In genomic region chr3:197002701-197003454, GRCh38 we compare ENCODE assay signal across 8 cellular contexts. TPM values are rescaled to one million over a fixed set of nuclear protein-coding genes. Genes with fewer than 3 reads are reported as not detected.
A peak's percentile ranks its signal among the peaks of the same experiment; 100 is the strongest.
DNase-seq lines count a peak whose midpoint lies in the region; ATAC-seq and TF ChIP-seq lines count a peak whose summit lies in the region.

No MANE protein-coding gene starts in this region.

- no peak overlapping the region for H3K27ac Mint-ChIP-seq in activated T-helper 2 cell treated with anti-CD3 and anti-CD28 coated beads, Interferon-gamma antibody, Interleukin-2, Interleukin-4, amounts not matched to agents 10 μg/mL and 5 μg/mL and 100 μg/mL, durations not matched to agents 14 hours and 24 hours and 36 hours
- H3K27ac Mint-ChIP-seq in neural crest cell (ENCODE audit: unreplicated experiment), result no peak overlapping the region

- peak overlapping the region; percentile 71 for H2AFZ ChIP-seq in OCI-LY3 (ENCODE audit: low read depth, low read length)

- H3K4me1 ChIP-seq in OCI-LY3 (ENCODE audit: low read length), result peaks cover 30% of the 10 kb centered on the region

- intact Hi-C loops in activated T-helper 2 cell treated with anti-CD3 and anti-CD28 coated beads, Interferon-gamma antibody, Interleukin-2, Interleukin-4, amounts not matched to agents 10 μg/mL and 5 μg/mL and 100 μg/mL, durations not matched to agents 14 hours and 24 hours and 36 hours (cut with micrococcal nuclease), result loop anchor here (1.0 to 2.0 kb wide), 2 partner anchors 26 to 184 kb away; partner anchors contain the start of gene MELTF

- H3K27ac ChIP-seq in HL-60 (replicated peaks), result peak overlapping the region; percentile 45
- H3K27ac ChIP-seq in OCI-LY3 (ENCODE audit: low read length), result peak overlapping the region; percentile 64

- H3K4me2 ChIP-seq in OCI-LY3 (ENCODE audit: low read length), result peak overlapping the region; percentile 87

- no peaks in the 10 kb centered on the region for H3K9me3 Mint-ChIP-seq in activated T-helper 2 cell treated with anti-CD3 and anti-CD28 coated beads, Interferon-gamma antibody, Interleukin-2, Interleukin-4, amounts not matched to agents 10 μg/mL and 5 μg/mL and 100 μg/mL, durations not matched to agents 14 hours and 24 hours and 36 hours
- H3K9me3 Mint-ChIP-seq in neural crest cell, result no peaks in the 10 kb centered on the region

- no peak overlapping the region for H3K4me3 Mint-ChIP-seq in activated T-helper 2 cell treated with anti-CD3 and anti-CD28 coated beads, Interferon-gamma antibody, Interleukin-2, Interleukin-4, amounts not matched to agents 10 μg/mL and 5 μg/mL and 100 μg/mL, durations not matched to agents 14 hours and 24 hours and 36 hours (ENCODE audit: low read depth)
- no peak overlapping the region for H3K4me3 Mint-ChIP-seq in neural crest cell

- no peaks in the 10 kb centered on the region for H3K36me3 ChIP-seq in OCI-LY3 (replicated peaks; ENCODE audit: low read depth, low read length)

- no peaks in the 10 kb centered on the region for H3K9me3 ChIP-seq in OCI-LY3 (ENCODE audit: insufficient read depth, low read length)

- peak overlapping the region; percentile 92 for H3K9ac ChIP-seq in OCI-LY3 (ENCODE audit: low read length)

- no peaks in the 10 kb centered on the region for H3K36me3 Mint-ChIP-seq in activated T-helper 2 cell treated with anti-CD3 and anti-CD28 coated beads, Interferon-gamma antibody, Interleukin-2, Interleukin-4, amounts not matched to agents 10 μg/mL and 5 μg/mL and 100 μg/mL, durations not matched to agents 14 hours and 24 hours and 36 hours (ENCODE audit: low read depth)
- H3K36me3 Mint-ChIP-seq in neural crest cell (ENCODE audit: low read depth), result no peaks in the 10 kb centered on the region

- H3K79me2 ChIP-seq in OCI-LY3 (ENCODE audit: low read length), result no peaks in the 10 kb centered on the region

- H3K27me3 ChIP-seq in HL-60 (ENCODE audit: insufficient read depth, poor library complexity, severe bottlenecking), result no peaks in the 10 kb centered on the region
- no peaks in the 10 kb centered on the region for H3K27me3 ChIP-seq in OCI-LY3 (ENCODE audit: low read depth, low read length)

- DNase-seq in D341Med (ENCODE audit: low spot score), result peak; percentile 98
- DNase-seq in HL-60 (ENCODE audit: low read depth in 1 of 2, low spot score in 1 of 2), result peak; percentile 64 to 65
- DNase-seq in activated T-helper 2 cell treated with anti-CD3 and anti-CD28 coated beads, Interferon-gamma antibody, Interleukin-2, Interleukin-4, amounts not matched to agents 10 μg/mL and 5 μg/mL and 100 μg/mL, durations not matched to agents 14 hours and 24 hours and 36 hours (ENCODE audit: low spot score), result peak; percentile 74
- DNase-seq in fibroblast of villous mesenchyme (ENCODE audit: low read depth), result peak; percentile 59
- DNase-seq in neural crest cell (ENCODE audit: low read depth, low spot score), result peak; percentile 68
- DNase-seq in stromal cell of bone marrow (ENCODE audit: low read depth), result peak; percentile 34

- H3K4me1 Mint-ChIP-seq in activated T-helper 2 cell treated with anti-CD3 and anti-CD28 coated beads, Interferon-gamma antibody, Interleukin-2, Interleukin-4, amounts not matched to agents 10 μg/mL and 5 μg/mL and 100 μg/mL, durations not matched to agents 14 hours and 24 hours and 36 hours (ENCODE audit: low read depth), result peaks cover 7% of the 10 kb centered on the region
- H3K4me1 Mint-ChIP-seq in neural crest cell, result peaks cover 13% of the 10 kb centered on the region

- peak overlapping the region; percentile 50 for H3K4me3 ChIP-seq in HL-60 (replicated peaks; ENCODE audit: insufficient read depth, low read length)
- peak overlapping the region; percentile 82 for H3K4me3 ChIP-seq in OCI-LY3 (ENCODE audit: low read length)
- H3K4me3 ChIP-seq in fibroblast of villous mesenchyme (ENCODE audit: low read depth, low read length), result peak overlapping the region; percentile 51

- H4K20me1 ChIP-seq in OCI-LY3 (ENCODE audit: insufficient read depth, low read length), result no peaks in the 10 kb centered on the region

- ATAC-seq in GM19467 (IDR thresholded peaks at IDR 0.05; ENCODE audit: unreplicated experiment), result peak; percentile 65

- TF ChIP-seq CTCF in HL-60 (IDR thresholded peaks at IDR 0.05; ENCODE audit: insufficient read depth, low read length) (peak; percentile 12), OCI-LY3 (IDR thresholded peaks at IDR 0.05; ENCODE audit: low read depth, low read length) (peak; percentile 53), fibroblast of villous mesenchyme (IDR thresholded peaks at IDR 0.05; ENCODE audit: insufficient read depth, low read depth, low read length) (peak; percentile 55), neural crest cell (conservative IDR thresholded peaks at IDR 0.05) (peak; percentile 78)

- no peaks in the 10 kb centered on the region for H3K27me3 Mint-ChIP-seq in activated T-helper 2 cell treated with anti-CD3 and anti-CD28 coated beads, Interferon-gamma antibody, Interleukin-2, Interleukin-4, amounts not matched to agents 10 μg/mL and 5 μg/mL and 100 μg/mL, durations not matched to agents 14 hours and 24 hours and 36 hours (ENCODE audit: low read depth)
- no peaks in the 10 kb centered on the region for H3K27me3 Mint-ChIP-seq in neural crest cell (ENCODE audit: low read depth)

RNA-seq across cellular contexts. Expression of gene MELTF, which starts 26.7 kb away (rescaled TPM):
- 7.2 and 7.6 TPM in 2 replicates for total RNA-seq in activated T-helper 2 cell treated with anti-CD3 and anti-CD28 coated beads, Interferon-gamma antibody, Interleukin-2, Interleukin-4, amounts not matched to agents 10 μg/mL and 5 μg/mL and 100 μg/mL, durations not matched to agents 14 hours and 24 hours and 36 hours
- total RNA-seq in fibroblast of villous mesenchyme, result 4.7 and 5.2 TPM in 2 replicates
- total RNA-seq in neural crest cell, result 3.9 and 4.1 TPM in 2 replicates

RNA-seq across cellular contexts. Expression of gene PIGZ, which starts 34.2 kb away (rescaled TPM):
- total RNA-seq in activated T-helper 2 cell treated with anti-CD3 and anti-CD28 coated beads, Interferon-gamma antibody, Interleukin-2, Interleukin-4, amounts not matched to agents 10 μg/mL and 5 μg/mL and 100 μg/mL, durations not matched to agents 14 hours and 24 hours and 36 hours, result 2.1 and 2.4 TPM in 2 replicates
- total RNA-seq in fibroblast of villous mesenchyme (1.3 and 1.7 TPM in 2 replicates), neural crest cell (1.9 TPM in 2 replicates)

Comparison
In these comparisons a context has a peak if more than half of its experiments do, and no peak if none do; other contexts are left out.
1. Peak in every context shown above with its lines: DNase-seq, ATAC-seq, H3K4me3 ChIP-seq and H3K27ac ChIP-seq.
2. DNase-seq: peak in every context shown above with its lines; median percentile 98 in D341Med; 74 in activated T-helper 2 cell treated with anti-CD3 and anti-CD28 coated beads, Interferon-gamma antibody, Interleukin-2, Interleukin-4, amounts not matched to agents 10 μg/mL and 5 μg/mL and 100 μg/mL, durations not matched to agents 14 hours and 24 hours and 36 hours; 68 in neural crest cell; 64 in HL-60; 59 in fibroblast of villous mesenchyme; 34 in stromal cell of bone marrow.
3. CTCF ChIP-seq: peak in every context shown above with its lines; median percentile 78 in neural crest cell; 55 in fibroblast of villous mesenchyme; 53 in OCI-LY3; 12 in HL-60.